ENCODE assay signal across 14 cellular contexts in genomic region chr11:12124306-12124705, GRCh38. TPM values are rescaled to one million over a fixed set of nuclear protein-coding genes. Genes with fewer than 3 reads are reported as not detected.
DNase-seq lines count a peak whose midpoint lies in the region; ATAC-seq, FAIRE-seq and TF ChIP-seq lines count a peak whose summit lies in the region.
"Had no signal": no experiment of that assay in that cellular context is flagged by ENCODE, and none has a peak within 500 bp of the region (broad histone marks: within the 10 kb centered on the region; RNA-seq: fewer than 3 reads in every experiment).

No MANE protein-coding gene starts in this region.

- POLR2A ChIA-PET in A549 (lab: Yijun Ruan, JAX) = no interaction called here
- POLR2A ChIA-PET in CD8-positive, alpha-beta memory T cell (lab: Charles Lee) = no interaction called here

- TF ChIP-seq CTCF in A549 (IDR thresholded peaks at IDR 0.05) (no peak), ascending aorta (IDR thresholded peaks at IDR 0.05) (no peak), lower lobe of right lung (IDR thresholded peaks at IDR 0.05) (no peak)

- peaks cover 23 to 54% (median 27%) of the 10 kb centered on the region in 3 donors for H3K4me1 Mint-ChIP-seq in CD8-positive, alpha-beta memory T cell

- H3K27me3 Mint-ChIP-seq in CD8-positive, alpha-beta memory T cell = no peaks in the 10 kb centered on the region

- DNase-seq in A549 (ENCODE audit: low read depth in 1 of 2, low spot score in 1 of 2) = no peak
- no peak for DNase-seq in CD8-positive, alpha-beta memory T cell
- DNase-seq in ascending aorta (ENCODE audit: low spot score in 2 of 2) = peak in 1 of 2 donors; percentile 6
- DNase-seq in lower lobe of right lung = no peak
- DNase-seq in stimulated activated CD4-positive, alpha-beta T cell treated with anti-CD3 and anti-CD28 coated beads, Interleukin-2, amount 100 ng/mL, for 24 hours = no peak
- DNase-seq in NCI-H345 treated with DMSO at 0.1 percent for 48 hours (lab: John Stamatoyannopoulos, UW; ENCODE audit: unreplicated experiment) = no peak
- DNase-seq: activated CD4-positive, alpha-beta T cell treated with anti-CD3 and anti-CD28 coated beads for 4 hours; activated gamma-delta T cell treated with Interleukin-2 at 50 U/mL for 16 hours; central memory CD4-positive, alpha-beta T cell had no signal

- WGBS in A549 (ENCODE audit: missing lambda C conversion rate) = 92% methylated on average over 9 of the region's 9 CpGs

- H3K36me3 Mint-ChIP-seq in CD8-positive, alpha-beta memory T cell = no peaks in the 10 kb centered on the region

- no peak for TF ChIP-seq EP300 in A549 (IDR thresholded peaks at IDR 0.05)

- peak overlapping the region in 3 of 8 donors; percentile 14 to 83 (median 47) for H3K27ac Mint-ChIP-seq in CD8-positive, alpha-beta memory T cell

- no peaks in the 10 kb centered on the region for H3K9me3 ChIP-seq in A549
- H3K9me3 ChIP-seq in CD8-positive, alpha-beta memory T cell (ENCODE audit: low read length) = no peaks in the 10 kb centered on the region
- no peaks in the 10 kb centered on the region for H3K9me3 ChIP-seq in ascending aorta
- no peaks in the 10 kb centered on the region for H3K9me3 ChIP-seq in lower lobe of right lung
- H3K9me3 ChIP-seq: MG63 had no signal

- peaks cover 64% of the 10 kb centered on the region for H3K4me1 ChIP-seq in A549
- peaks cover 15% of the 10 kb centered on the region for H3K4me1 ChIP-seq in CD8-positive, alpha-beta memory T cell (ENCODE audit: insufficient read depth, low read length)
- peaks cover 33 to 86% of the 10 kb centered on the region in 2 donors for H3K4me1 ChIP-seq in ascending aorta
- peaks cover 69% of the 10 kb centered on the region for H3K4me1 ChIP-seq in lower lobe of right lung

- H3K4me2 ChIP-seq in A549 = peak overlapping the region; percentile 28; the same call in 2 of the 3 replicates

- peak overlapping the region in 1 of 7 donors; percentile 1 for H3K4me3 Mint-ChIP-seq in CD8-positive, alpha-beta memory T cell

- no peaks in the 10 kb centered on the region for H3K36me3 ChIP-seq in CD8-positive, alpha-beta memory T cell (ENCODE audit: insufficient read depth, low read length)
- H3K36me3 ChIP-seq in ascending aorta (peaks cover 13 to 32% of the 10 kb centered on the region in 2 donors), lower lobe of right lung (no peaks in the 10 kb centered on the region)

- intact Hi-C loops in ascending aorta (cut with DNase I) (loop anchor here (5.0 kb wide), 1 partner anchor 113 kb away; no protein-coding TSS in a partner anchor), lower lobe of right lung (cut with DNase I) (no loop called here)

- CTCF ChIA-PET in A549 (lab: Yijun Ruan, JAX) = interaction anchor here (0.6 to 2.1 kb wide), 6 partner anchors 11 to 157 kb away, joined by 3 to 6 read pairs (median 4); partner anchors contain the start of gene MICAL2
- CTCF ChIA-PET in CD8-positive, alpha-beta memory T cell (lab: Charles Lee) = interaction anchor here (2.0 kb wide), 1 partner anchor 157 kb away, joined by 4 read pairs; no protein-coding TSS in a partner anchor

- H3K27ac ChIP-seq in A549 = peak overlapping the region; percentile 56 to 73; a peak in 5 of 6 replicates
- H3K27ac ChIP-seq in CD8-positive, alpha-beta memory T cell (ENCODE audit: low read depth, low read length) = peak overlapping the region; percentile 29
- H3K27ac ChIP-seq in ascending aorta = peak overlapping the region; percentile 30 to 92
- peak overlapping the region; percentile 59 for H3K27ac ChIP-seq in lower lobe of right lung
- H3K27ac ChIP-seq: C4-2B had no signal

- TF ChIP-seq RAD21 in A549 (conservative IDR thresholded peaks at IDR 0.05 in 1 of 2, IDR thresholded peaks at IDR 0.05 in 1 of 2) = no peak

- H3K4me3 ChIP-seq in A549 (no peak overlapping the region), ascending aorta (peak overlapping the region in 1 of 2 donors; percentile 12), lower lobe of right lung (no peak overlapping the region)
- H3K4me3 ChIP-seq in CD8-positive, alpha-beta memory T cell (ENCODE audit: low read length) = no peak overlapping the region
- H3K4me3 ChIP-seq: MG63 had no signal

- no peak for FAIRE-seq in A549 (lab: Jason Lieb, UNC)
- FAIRE-seq: H54 had no signal

- ATAC-seq in A549 (no peak), lower lobe of right lung (no peak), GM19324 (IDR thresholded peaks at IDR 0.05; ENCODE audit: low FRiP score, unreplicated experiment) (no peak), GM21619 (IDR thresholded peaks at IDR 0.05; ENCODE audit: unreplicated experiment) (no peak)

- no peak for TF ChIP-seq POLR2A in A549 (IDR thresholded peaks at IDR 0.05; ENCODE audit: low read length)

- no peaks in the 10 kb centered on the region for H3K9me3 Mint-ChIP-seq in CD8-positive, alpha-beta memory T cell

- no peaks in the 10 kb centered on the region for H3K27me3 ChIP-seq in CD8-positive, alpha-beta memory T cell (ENCODE audit: insufficient read depth, low read length, poor library complexity, severe bottlenecking)
- H3K27me3 ChIP-seq in ascending aorta (no peaks in the 10 kb centered on the region), lower lobe of right lung (ENCODE audit: low read depth) (no peaks in the 10 kb centered on the region)
- H3K27me3 ChIP-seq: MG63 had no signal

TF ChIP-seq in A549, 52 proteins besides CTCF, POLR2A, EP300 and RAD21:
- TF ChIP-seq MAZ (IDR thresholded peaks at IDR 0.05; ENCODE audit: borderline replicate concordance, low read depth, low read length) = no peak
- no peak for TF ChIP-seq HOXB13 (CRISPR knock-in tag; IDR thresholded peaks at IDR 0.05; ENCODE audit: low read depth)
- TF ChIP-seq BHLHE40 (IDR thresholded peaks at IDR 0.05; ENCODE audit: low read depth, low read length) = no peak
- TF ChIP-seq RCOR1 (IDR thresholded peaks at IDR 0.05; ENCODE audit: low read depth, low read length) = no peak
- no peak for TF ChIP-seq RNF2 (IDR thresholded peaks at IDR 0.05; ENCODE audit: borderline replicate concordance, low read depth)
- no peak for TF ChIP-seq TP53 (CRISPR knock-in tag; IDR thresholded peaks at IDR 0.05)
- TF ChIP-seq ZC3H11A (IDR thresholded peaks at IDR 0.05) = no peak
- no peak for TF ChIP-seq RFX5 (IDR thresholded peaks at IDR 0.05)
TF ChIP-seq in A549: peak in this region for 0.

RNA-seq across cellular contexts. Expression of gene MICAL2, which starts 13.9 kb away (rescaled TPM):
- polyA plus RNA-seq in A549 (2011; rRNA removed) (42.1 and 52.4 TPM in 2 replicates), A549 (2017; fragmentation: RNase III; extraction: RNeasy Plus Mini Kit Qiagen cat#74134 plus additional on column Dnase treatment) (39.8 to 43.6 TPM (median 43.5 TPM) in 3 replicates)
- 19.3 and 22.9 TPM in 2 replicates for polyA plus RNA-seq in A549 (2012; cell fraction: cytosol; rRNA removed)
- 25.5 and 31.9 TPM in 2 replicates for polyA plus RNA-seq in A549 (2012; cell fraction: nucleus; rRNA removed)
- 104 and 112 TPM in 2 replicates for polyA minus RNA-seq in A549 (2011; rRNA and poly(A)+ RNA removed)
- 100 to 1,000 TPM; 146 to 147 TPM for total RNA-seq in CD8-positive, alpha-beta memory T cell
- 32.4 TPM for polyA plus RNA-seq in CD8-positive, alpha-beta memory T cell
- total RNA-seq in ascending aorta (237 TPM), lower lobe of right lung (127 TPM)
